ENCODE assay signal across 8 cellular contexts in genomic region chr12:89542912-89543592, GRCh38. TPM values are rescaled to one million over a fixed set of nuclear protein-coding genes. Genes with fewer than 3 reads are reported as not detected.
DNase-seq lines count a peak whose midpoint lies in the region; ATAC-seq and TF ChIP-seq lines count a peak whose summit lies in the region.

No MANE protein-coding gene starts in this region.

- no peaks in the 10 kb centered on the region for H3K9me3 Mint-ChIP-seq in activated B cell treated with CpG ODN at 0.5 μM for 24 hours

- TF ChIP-seq CTCF in activated B cell treated with CpG ODN at 0.5 μM for 24 hours (IDR thresholded peaks at IDR 0.05) (peak; percentile 93), cardiac fibroblast (IDR thresholded peaks at IDR 0.05; ENCODE audit: low read depth, low read length) (peak; percentile 84)

- peaks cover 11% of the 10 kb centered on the region for H3K4me1 Mint-ChIP-seq in activated B cell treated with CpG ODN at 0.5 μM for 24 hours

- intact Hi-C loops in activated B cell treated with CpG ODN at 0.5 μM for 24 hours (cut with micrococcal nuclease), result loop anchor here (1.0 to 10.0 kb wide), 13 partner anchors 166 to 1416 kb away; partner anchors contain the start of gene ATP2B1

- CTCF ChIA-PET in activated B cell treated with CpG ODN at 0.5 μM for 24 hours (lab: Charles Lee), result interaction anchor here (0.6 to 3.1 kb wide), 28 partner anchors 10 to 1394 kb away, joined by 3 to 63 read pairs (median 4); no protein-coding TSS in a partner anchor

- no peaks in the 10 kb centered on the region for H3K36me3 Mint-ChIP-seq in activated B cell treated with CpG ODN at 0.5 μM for 24 hours (ENCODE audit: low read depth)

- H3K4me3 ChIP-seq in cardiac fibroblast (replicated peaks in 1 of 2; ENCODE audit: low read depth in 2 of 2, low read length in 2 of 2), result no peak overlapping the region

- DNase-seq in AML-193 (lab: John Stamatoyannopoulos, UW) (peak; percentile 52 to 76), NCI-H2227 (lab: John Stamatoyannopoulos, UW; ENCODE audit: unreplicated experiment) (peak; percentile 54), activated B cell treated with CpG ODN at 0.5 μM for 24 hours (peak; percentile 22), cardiac fibroblast (ENCODE audit: low read depth in 2 of 2) (peak; percentile 91), kidney glomerular epithelial cell (lab: John Stamatoyannopoulos, UW) (peak; percentile 60)
- peak; percentile 30 to 48 (median 38) for DNase-seq in stimulated activated CD4-positive, alpha-beta T cell treated with anti-CD3 and anti-CD28 coated beads, TNF-alpha, amount 100 ng/mL, for 24 hours (ENCODE audit: low read depth in 3 of 3)

- no peak overlapping the region for H3K27ac Mint-ChIP-seq in activated B cell treated with CpG ODN at 0.5 μM for 24 hours

- H3K4me3 Mint-ChIP-seq in activated B cell treated with CpG ODN at 0.5 μM for 24 hours, result no peak overlapping the region

- no peaks in the 10 kb centered on the region for H3K27me3 Mint-ChIP-seq in activated B cell treated with CpG ODN at 0.5 μM for 24 hours

- ATAC-seq in GM18909 (IDR thresholded peaks at IDR 0.05; ENCODE audit: poor library complexity, unreplicated experiment), result peak; percentile 84
- ATAC-seq in HG03135 (IDR thresholded peaks at IDR 0.05; ENCODE audit: unreplicated experiment), result peak; percentile 76
- peak; percentile 86 for ATAC-seq in activated B cell treated with CpG ODN at 0.5 μM for 24 hours (ENCODE audit: low read depth)

- POLR2A ChIA-PET in activated B cell treated with CpG ODN at 0.5 μM for 24 hours (lab: Charles Lee), result interaction anchor here (0.6 to 1.1 kb wide), 4 partner anchors 159 to 559 kb away, joined by 3 to 4 read pairs (median 3); no protein-coding TSS in a partner anchor

RNA-seq across cellular contexts. Expression of gene POC1B, which starts 17.2 kb away (rescaled TPM):
- total RNA-seq in activated B cell treated with CpG ODN at 0.5 μM for 24 hours, result 21.7 and 27.3 TPM in 2 replicates

RNA-seq across cellular contexts. Expression of gene GALNT4, which starts 18.5 kb away (rescaled TPM):
- 6.2 and 6.3 TPM in 2 replicates for total RNA-seq in activated B cell treated with CpG ODN at 0.5 μM for 24 hours

Comparison
In these comparisons a context has a peak if more than half of its experiments do, and no peak if none do; other contexts are left out.
1. DNase-seq: peak in every context shown above with its lines; median percentile 91 in cardiac fibroblast; 64 in AML-193; 60 in kidney glomerular epithelial cell; 54 in NCI-H2227; 38 in stimulated activated CD4-positive, alpha-beta T cell treated with anti-CD3 and anti-CD28 coated beads, TNF-alpha, amount 100 ng/mL, for 24 hours; 22 in activated B cell treated with CpG ODN at 0.5 μM for 24 hours.